In the genomic region with DNA sequence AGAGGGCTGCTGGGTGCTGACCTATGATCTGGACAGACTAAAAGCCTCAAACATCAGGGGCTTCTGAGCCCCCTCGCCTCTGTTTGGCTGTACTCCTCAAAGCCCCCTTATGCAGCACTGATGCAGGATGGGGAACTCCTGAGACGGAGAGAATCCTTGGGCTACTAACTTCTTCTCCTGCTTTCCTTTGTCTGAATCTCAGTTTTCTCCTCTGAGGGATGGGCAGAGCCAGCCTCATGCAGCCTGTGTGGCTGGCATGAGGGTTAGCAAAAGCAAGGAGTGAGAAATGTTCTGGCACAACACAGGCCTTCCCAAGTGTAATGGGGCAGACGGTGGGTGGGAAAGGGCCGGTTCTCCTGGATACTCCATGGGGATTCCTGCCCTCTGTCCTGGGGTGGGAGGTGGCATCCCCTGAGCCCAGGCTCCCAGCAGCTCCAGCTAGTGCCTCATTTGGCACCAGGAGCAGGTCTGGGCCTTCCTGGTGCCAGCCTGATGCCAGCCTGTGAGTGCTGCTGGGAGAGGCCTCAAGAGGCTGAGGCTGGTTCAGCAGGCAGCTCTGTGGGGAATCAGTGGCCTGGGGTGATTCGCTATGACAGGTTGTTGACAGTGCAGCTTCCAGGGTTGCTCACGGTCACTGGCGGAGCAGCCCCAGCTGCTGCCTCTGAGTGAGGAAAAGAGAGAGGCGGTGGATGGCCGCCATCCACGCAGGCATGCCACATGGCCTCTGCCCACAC, we compare ENCODE assay signal across 1 cellular context.
TF ChIP-seq lines count a peak whose summit lies in the region.

No MANE protein-coding gene starts in this region.

TF ChIP-seq in HepG2, 621 proteins besides CTCF, POLR2A, EP300 and RAD21 (continued from another document and continues in another):
- TF ChIP-seq NONO (IDR thresholded peaks at IDR 0.05) (no peak), NONO (CRISPR knock-in tag; conservative IDR thresholded peaks at IDR 0.05) (0 out of 2 replicates have a peak, but pooled peaks have one; percentile 4), GZF1 (CRISPR knock-in tag; IDR thresholded peaks at IDR 0.05) (no peak), SMC3 (IDR thresholded peaks at IDR 0.05; ENCODE audit: low read length) (no peak), ATF7 (IDR thresholded peaks at IDR 0.05) (no peak), ATF7 (CRISPR knock-in tag; IDR thresholded peaks at IDR 0.05) (no peak), ZNF883 (CRISPR knock-in tag; IDR thresholded peaks at IDR 0.05; ENCODE audit: not compliant biosample characterization) (peak; percentile 31), TAF1 (CRISPR knock-in tag; IDR thresholded peaks at IDR 0.05) (no peak; the same call in 1 of the 2 replicates), ESRRA (CRISPR knock-in tag; IDR thresholded peaks at IDR 0.05; ENCODE audit: low read depth) (no peak; the same call in 1 of the 2 replicates), FOXK1 (CRISPR knock-in tag; IDR thresholded peaks at IDR 0.05; ENCODE audit: borderline replicate concordance, low read depth) (no peak; the same call in 1 of the 2 replicates), FOXA1 (IDR thresholded peaks at IDR 0.05) (no peak), FOXA1 (CRISPR knock-in tag; IDR thresholded peaks at IDR 0.05) (peak; percentile 80), RCOR2 (CRISPR knock-in tag; IDR thresholded peaks at IDR 0.05) (no peak), STAG1 (CRISPR knock-in tag; IDR thresholded peaks at IDR 0.05) (no peak), RARA (CRISPR knock-in tag; IDR thresholded peaks at IDR 0.05) (peak; percentile 33; the same call in 1 of the 2 replicates), NFIB (CRISPR knock-in tag; IDR thresholded peaks at IDR 0.05; ENCODE audit: borderline replicate concordance) (no peak), ZNF629 (CRISPR knock-in tag; conservative IDR thresholded peaks at IDR 0.05) (peak; percentile 65), HNF4A (CRISPR knock-in tag; IDR thresholded peaks at IDR 0.05) (peak; percentile 5; the same call in 1 of the 2 replicates), ZNF296 (CRISPR knock-in tag; conservative IDR thresholded peaks at IDR 0.05) (no peak), NFAT5 (CRISPR knock-in tag; IDR thresholded peaks at IDR 0.05) (peak; percentile 28; the same call in 1 of the 2 replicates), ZNF280B (CRISPR knock-in tag; IDR thresholded peaks at IDR 0.05; ENCODE audit: borderline replicate concordance) (peak; percentile 20; the same call in 1 of the 2 replicates), SP4 (CRISPR knock-in tag; IDR thresholded peaks at IDR 0.05) (0 out of 2 replicates have a peak, but pooled peaks have one; percentile 25), ZBTB38 (CRISPR knock-in tag; IDR thresholded peaks at IDR 0.05) (peak; percentile 99), EEA1 (CRISPR knock-in tag; IDR thresholded peaks at IDR 0.05; ENCODE audit: borderline replicate concordance) (no peak), POLR2AphosphoS2 (IDR thresholded peaks at IDR 0.05; ENCODE audit: low read depth, low read length) (no peak), ZNF274 (CRISPR knock-in tag; IDR thresholded peaks at IDR 0.05) (peak; percentile 6; the same call in 1 of the 2 replicates), CERS6 (CRISPR knock-in tag; IDR thresholded peaks at IDR 0.05) (no peak), FOXP1 (IDR thresholded peaks at IDR 0.05) (no peak), FOXP1 (CRISPR knock-in tag; IDR thresholded peaks at IDR 0.05) (no peak)
- TF ChIP-seq, protein P1, sequence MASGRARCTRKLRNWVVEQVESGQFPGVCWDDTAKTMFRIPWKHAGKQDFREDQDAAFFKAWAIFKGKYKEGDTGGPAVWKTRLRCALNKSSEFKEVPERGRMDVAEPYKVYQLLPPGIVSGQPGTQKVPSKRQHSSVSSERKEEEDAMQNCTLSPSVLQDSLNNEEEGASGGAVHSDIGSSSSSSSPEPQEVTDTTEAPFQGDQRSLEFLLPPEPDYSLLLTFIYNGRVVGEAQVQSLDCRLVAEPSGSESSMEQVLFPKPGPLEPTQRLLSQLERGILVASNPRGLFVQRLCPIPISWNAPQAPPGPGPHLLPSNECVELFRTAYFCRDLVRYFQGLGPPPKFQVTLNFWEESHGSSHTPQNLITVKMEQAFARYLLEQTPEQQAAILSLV (CRISPR knock-in tag; IDR thresholded peaks at IDR 0.05; ENCODE audit: borderline replicate concordance) = 0 out of 2 replicates have a peak, but pooled peaks have one; percentile 70
- TF ChIP-seq, protein P2, sequence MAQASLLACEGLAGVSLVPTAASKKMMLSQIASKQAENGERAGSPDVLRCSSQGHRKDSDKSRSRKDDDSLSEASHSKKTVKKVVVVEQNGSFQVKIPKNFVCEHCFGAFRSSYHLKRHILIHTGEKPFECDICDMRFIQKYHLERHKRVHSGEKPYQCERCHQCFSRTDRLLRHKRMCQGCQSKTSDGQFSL (CRISPR knock-in tag; IDR thresholded peaks at IDR 0.05) = no peak
- TF ChIP-seq, protein P3, sequence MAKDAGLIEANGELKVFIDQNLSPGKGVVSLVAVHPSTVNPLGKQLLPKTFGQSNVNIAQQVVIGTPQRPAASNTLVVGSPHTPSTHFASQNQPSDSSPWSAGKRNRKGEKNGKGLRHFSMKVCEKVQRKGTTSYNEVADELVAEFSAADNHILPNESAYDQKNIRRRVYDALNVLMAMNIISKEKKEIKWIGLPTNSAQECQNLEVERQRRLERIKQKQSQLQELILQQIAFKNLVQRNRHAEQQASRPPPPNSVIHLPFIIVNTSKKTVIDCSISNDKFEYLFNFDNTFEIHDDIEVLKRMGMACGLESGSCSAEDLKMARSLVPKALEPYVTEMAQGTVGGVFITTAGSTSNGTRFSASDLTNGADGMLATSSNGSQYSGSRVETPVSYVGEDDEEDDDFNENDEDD (CRISPR knock-in tag; IDR thresholded peaks at IDR 0.05; ENCODE audit: borderline replicate concordance) = no peak
- TF ChIP-seq, protein P4, sequence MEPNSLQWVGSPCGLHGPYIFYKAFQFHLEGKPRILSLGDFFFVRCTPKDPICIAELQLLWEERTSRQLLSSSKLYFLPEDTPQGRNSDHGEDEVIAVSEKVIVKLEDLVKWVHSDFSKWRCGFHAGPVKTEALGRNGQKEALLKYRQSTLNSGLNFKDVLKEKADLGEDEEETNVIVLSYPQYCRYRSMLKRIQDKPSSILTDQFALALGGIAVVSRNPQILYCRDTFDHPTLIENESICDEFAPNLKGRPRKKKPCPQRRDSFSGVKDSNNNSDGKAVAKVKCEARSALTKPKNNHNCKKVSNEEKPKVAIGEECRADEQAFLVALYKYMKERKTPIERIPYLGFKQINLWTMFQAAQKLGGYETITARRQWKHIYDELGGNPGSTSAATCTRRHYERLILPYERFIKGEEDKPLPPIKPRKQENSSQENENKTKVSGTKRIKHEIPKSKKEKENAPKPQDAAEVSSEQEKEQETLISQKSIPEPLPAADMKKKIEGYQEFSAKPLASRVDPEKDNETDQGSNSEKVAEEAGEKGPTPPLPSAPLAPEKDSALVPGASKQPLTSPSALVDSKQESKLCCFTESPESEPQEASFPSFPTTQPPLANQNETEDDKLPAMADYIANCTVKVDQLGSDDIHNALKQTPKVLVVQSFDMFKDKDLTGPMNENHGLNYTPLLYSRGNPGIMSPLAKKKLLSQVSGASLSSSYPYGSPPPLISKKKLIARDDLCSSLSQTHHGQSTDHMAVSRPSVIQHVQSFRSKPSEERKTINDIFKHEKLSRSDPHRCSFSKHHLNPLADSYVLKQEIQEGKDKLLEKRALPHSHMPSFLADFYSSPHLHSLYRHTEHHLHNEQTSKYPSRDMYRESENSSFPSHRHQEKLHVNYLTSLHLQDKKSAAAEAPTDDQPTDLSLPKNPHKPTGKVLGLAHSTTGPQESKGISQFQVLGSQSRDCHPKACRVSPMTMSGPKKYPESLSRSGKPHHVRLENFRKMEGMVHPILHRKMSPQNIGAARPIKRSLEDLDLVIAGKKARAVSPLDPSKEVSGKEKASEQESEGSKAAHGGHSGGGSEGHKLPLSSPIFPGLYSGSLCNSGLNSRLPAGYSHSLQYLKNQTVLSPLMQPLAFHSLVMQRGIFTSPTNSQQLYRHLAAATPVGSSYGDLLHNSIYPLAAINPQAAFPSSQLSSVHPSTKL (CRISPR knock-in tag; IDR thresholded peaks at IDR 0.05) = 0 out of 2 replicates have a peak, but pooled peaks have one; percentile 35
- TF ChIP-seq, protein P5, sequence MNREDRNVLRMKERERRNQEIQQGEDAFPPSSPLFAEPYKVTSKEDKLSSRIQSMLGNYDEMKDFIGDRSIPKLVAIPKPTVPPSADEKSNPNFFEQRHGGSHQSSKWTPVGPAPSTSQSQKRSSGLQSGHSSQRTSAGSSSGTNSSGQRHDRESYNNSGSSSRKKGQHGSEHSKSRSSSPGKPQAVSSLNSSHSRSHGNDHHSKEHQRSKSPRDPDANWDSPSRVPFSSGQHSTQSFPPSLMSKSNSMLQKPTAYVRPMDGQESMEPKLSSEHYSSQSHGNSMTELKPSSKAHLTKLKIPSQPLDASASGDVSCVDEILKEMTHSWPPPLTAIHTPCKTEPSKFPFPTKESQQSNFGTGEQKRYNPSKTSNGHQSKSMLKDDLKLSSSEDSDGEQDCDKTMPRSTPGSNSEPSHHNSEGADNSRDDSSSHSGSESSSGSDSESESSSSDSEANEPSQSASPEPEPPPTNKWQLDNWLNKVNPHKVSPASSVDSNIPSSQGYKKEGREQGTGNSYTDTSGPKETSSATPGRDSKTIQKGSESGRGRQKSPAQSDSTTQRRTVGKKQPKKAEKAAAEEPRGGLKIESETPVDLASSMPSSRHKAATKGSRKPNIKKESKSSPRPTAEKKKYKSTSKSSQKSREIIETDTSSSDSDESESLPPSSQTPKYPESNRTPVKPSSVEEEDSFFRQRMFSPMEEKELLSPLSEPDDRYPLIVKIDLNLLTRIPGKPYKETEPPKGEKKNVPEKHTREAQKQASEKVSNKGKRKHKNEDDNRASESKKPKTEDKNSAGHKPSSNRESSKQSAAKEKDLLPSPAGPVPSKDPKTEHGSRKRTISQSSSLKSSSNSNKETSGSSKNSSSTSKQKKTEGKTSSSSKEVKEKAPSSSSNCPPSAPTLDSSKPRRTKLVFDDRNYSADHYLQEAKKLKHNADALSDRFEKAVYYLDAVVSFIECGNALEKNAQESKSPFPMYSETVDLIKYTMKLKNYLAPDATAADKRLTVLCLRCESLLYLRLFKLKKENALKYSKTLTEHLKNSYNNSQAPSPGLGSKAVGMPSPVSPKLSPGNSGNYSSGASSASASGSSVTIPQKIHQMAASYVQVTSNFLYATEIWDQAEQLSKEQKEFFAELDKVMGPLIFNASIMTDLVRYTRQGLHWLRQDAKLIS (CRISPR knock-in tag; IDR thresholded peaks at IDR 0.05) = no peak
- TF ChIP-seq, protein P6, sequence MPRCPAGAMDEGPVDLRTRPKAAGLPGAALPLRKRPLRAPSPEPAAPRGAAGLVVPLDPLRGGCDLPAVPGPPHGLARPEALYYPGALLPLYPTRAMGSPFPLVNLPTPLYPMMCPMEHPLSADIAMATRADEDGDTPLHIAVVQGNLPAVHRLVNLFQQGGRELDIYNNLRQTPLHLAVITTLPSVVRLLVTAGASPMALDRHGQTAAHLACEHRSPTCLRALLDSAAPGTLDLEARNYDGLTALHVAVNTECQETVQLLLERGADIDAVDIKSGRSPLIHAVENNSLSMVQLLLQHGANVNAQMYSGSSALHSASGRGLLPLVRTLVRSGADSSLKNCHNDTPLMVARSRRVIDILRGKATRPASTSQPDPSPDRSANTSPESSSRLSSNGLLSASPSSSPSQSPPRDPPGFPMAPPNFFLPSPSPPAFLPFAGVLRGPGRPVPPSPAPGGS (CRISPR knock-in tag; IDR thresholded peaks at IDR 0.05) = 0 out of 2 replicates have a peak, but pooled peaks have one; percentile 50
